22 cellular contexts compared by ENCODE assay signal in genomic region chr2:48512586-48512985, GRCh38.
"Had no signal": no experiment of that assay in that cellular context is flagged by ENCODE, and none has a peak within 500 bp of the region (broad histone marks: within the 10 kb centered on the region; RNA-seq: fewer than 3 reads in every experiment).

No MANE protein-coding gene starts in this region.

- H3K27me3 ChIP-seq: brain microvascular endothelial cell, tibial artery had no signal

- H3K4me3 ChIP-seq: lung, tibial artery had no signal

- H3K9me3 Mint-ChIP-seq: activated naive CD8-positive, alpha-beta T cell treated with anti-CD3 and anti-CD28 coated beads, Interleukin-2, amount 10 ng/mL, durations not matched to agents 7 days and 5 days; nephron progenitor cell had no signal

- H3K4me3 Mint-ChIP-seq: activated CD4-positive, alpha-beta T cell treated with anti-CD3 and anti-CD28 coated beads for 36 hours; activated CD8-positive, alpha-beta memory T cell treated with anti-CD3 and anti-CD28 coated beads, Interleukin-2, amount 10 ng/mL, durations not matched to agents 7 days and 5 days; activated naive CD8-positive, alpha-beta T cell treated with anti-CD3 and anti-CD28 coated beads, Interleukin-2, amount 10 ng/mL, durations not matched to agents 7 days and 5 days; nephron progenitor cell had no signal

- ATAC-seq: activated CD4-positive, alpha-beta T cell treated with anti-CD3 and anti-CD28 coated beads for 36 hours; activated CD8-positive, alpha-beta memory T cell treated with anti-CD3 and anti-CD28 coated beads, Interleukin-2, amount 10 ng/mL, durations not matched to agents 7 days and 5 days; left lobe of liver had no signal

- H3K27ac Mint-ChIP-seq: activated CD4-positive, alpha-beta T cell treated with anti-CD3 and anti-CD28 coated beads for 36 hours; activated CD8-positive, alpha-beta memory T cell treated with anti-CD3 and anti-CD28 coated beads, Interleukin-2, amount 10 ng/mL, durations not matched to agents 7 days and 5 days; activated naive CD8-positive, alpha-beta T cell treated with anti-CD3 and anti-CD28 coated beads, Interleukin-2, amount 10 ng/mL, durations not matched to agents 7 days and 5 days; nephron progenitor cell had no signal

- H3K9me3 ChIP-seq: tibial artery had no signal

- H3K36me3 ChIP-seq: brain microvascular endothelial cell had no signal

- DNase-seq: activated CD4-positive, alpha-beta T cell treated with anti-CD3 and anti-CD28 coated beads for 36 hours; activated CD4-positive, alpha-beta T cell treated with anti-CD3 and anti-CD28 coated beads, Interleukin-2, amount 50 U/mL, for 48 hours; activated CD8-positive, alpha-beta memory T cell treated with anti-CD3 and anti-CD28 coated beads, Interleukin-2, amount 10 ng/mL, durations not matched to agents 7 days and 5 days; activated naive CD8-positive, alpha-beta T cell treated with anti-CD3 and anti-CD28 coated beads, Interleukin-2, amount 10 ng/mL, durations not matched to agents 7 days and 5 days; aorta; brain microvascular endothelial cell; central memory CD4-positive, alpha-beta T cell; erythroblast; hypothalamus; midbrain; nephron progenitor cell; nucleus accumbens; posterior cingulate gyrus; stimulated activated CD4-positive, alpha-beta T cell treated with anti-CD3 and anti-CD28 coated beads, Interleukin-12 subunit alpha, Interleukin-12 subunit beta, amount 100 ng/mL, for 4 hours; stimulated activated CD4-positive, alpha-beta T cell treated with anti-CD3 and anti-CD28 coated beads, Interleukin-1b, Interleukin-23, amount 100 ng/mL, for 48 hours; stimulated activated CD8-positive, alpha-beta memory T cell treated with anti-CD3 and anti-CD28 coated beads, Interleukin-4, amount 100 ng/mL, for 48 hours; stimulated activated naive CD4-positive, alpha-beta T cell treated with Interleukin-2 at 50 U/mL for 16 hours; substantia nigra; SW 1271; tibial artery had no signal

- H3K27ac ChIP-seq: brain microvascular endothelial cell, tibial artery had no signal

- H3K27me3 Mint-ChIP-seq: activated CD4-positive, alpha-beta T cell treated with anti-CD3 and anti-CD28 coated beads for 36 hours; activated CD8-positive, alpha-beta memory T cell treated with anti-CD3 and anti-CD28 coated beads, Interleukin-2, amount 10 ng/mL, durations not matched to agents 7 days and 5 days; activated naive CD8-positive, alpha-beta T cell treated with anti-CD3 and anti-CD28 coated beads, Interleukin-2, amount 10 ng/mL, durations not matched to agents 7 days and 5 days had no signal
